8 cellular contexts compared by ENCODE assay signal in the genomic region with DNA sequence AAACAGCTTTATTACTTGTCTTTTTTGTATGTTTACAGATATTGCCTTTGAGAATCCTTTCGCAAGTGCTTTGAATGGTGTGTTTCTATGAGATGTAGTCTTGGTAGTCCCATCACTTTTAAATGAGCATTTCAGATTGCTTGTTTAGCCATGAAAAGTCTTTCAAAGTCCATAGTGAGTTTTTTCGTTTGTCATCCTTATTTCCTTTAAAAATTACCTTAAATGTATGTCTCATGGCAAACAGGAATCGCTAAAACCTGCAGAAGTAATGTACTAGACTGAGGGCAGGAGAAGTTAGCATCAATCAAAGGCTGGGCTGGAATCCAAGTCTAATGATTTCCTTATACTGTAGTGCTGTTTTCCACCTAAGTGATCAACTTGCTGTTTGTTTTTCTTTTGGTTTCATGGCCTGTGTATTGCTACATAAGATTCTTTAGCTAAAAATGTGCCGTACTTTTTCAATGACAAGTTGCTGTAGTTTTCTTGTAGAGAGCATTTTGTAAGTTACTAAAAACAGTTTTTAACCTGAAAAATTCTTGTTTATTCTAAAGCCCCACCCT. TPM values are rescaled to one million over a fixed set of nuclear protein-coding genes. Genes with fewer than 3 reads are reported as not detected.
DNase-seq lines count a peak whose midpoint lies in the region; ATAC-seq and TF ChIP-seq lines count a peak whose summit lies in the region.

No MANE protein-coding gene starts in this region.

- no peak for ATAC-seq in HG02588 (IDR thresholded peaks at IDR 0.05; ENCODE audit: unreplicated experiment)

- no peaks in the 10 kb centered on the region for H3K27me3 Mint-ChIP-seq in nephron (ENCODE audit: low read depth)

- DNase-seq in NCI-H748 (lab: John Stamatoyannopoulos, UW; ENCODE audit: unreplicated experiment) (peak; percentile 23), NCI-H748 treated with DMSO at 0.1 percent for 48 hours (lab: John Stamatoyannopoulos, UW) (no peak), NCI-H446 treated with DMSO at 0.1 percent for 48 hours (lab: John Stamatoyannopoulos, UW) (peak; percentile 1), dorsolateral prefrontal cortex (no peak), NCI-H2196 treated with DMSO at 0.1 percent for 48 hours (lab: John Stamatoyannopoulos, UW; ENCODE audit: unreplicated experiment) (no peak)
- no peak for DNase-seq in activated CD8-positive, alpha-beta memory T cell treated with anti-CD3 and anti-CD28 coated beads for 24 hours

- peaks cover 11% of the 10 kb centered on the region for H3K36me3 Mint-ChIP-seq in nephron (ENCODE audit: low read depth)

- H3K27me3 ChIP-seq in dorsolateral prefrontal cortex, result no peaks in the 10 kb centered on the region

- H3K4me1 Mint-ChIP-seq in nephron, result peaks cover 20% of the 10 kb centered on the region

- H3K9me3 Mint-ChIP-seq in nephron, result no peaks in the 10 kb centered on the region

- TF ChIP-seq CTCF in dorsolateral prefrontal cortex (IDR thresholded peaks at IDR 0.05 in 54 of 56, conservative IDR thresholded peaks at IDR 0.05 in 2 of 56; ENCODE audit: low read depth in 1 of 56, partially characterized antibody in 56 of 56), result no peak
- no peak for TF ChIP-seq CTCF in nephron (IDR thresholded peaks at IDR 0.05; ENCODE audit: unreplicated experiment in 3 of 3)

- no peak overlapping the region for H3K27ac ChIP-seq in dorsolateral prefrontal cortex

- peak overlapping the region; percentile 95 to 100 (median 98) for H3K4me3 Mint-ChIP-seq in nephron

- H3K4me3 ChIP-seq in dorsolateral prefrontal cortex, result peak overlapping the region in 57 of 59 donors; percentile 66 to 95 (median 81)

- H3K27ac Mint-ChIP-seq in nephron, result peak overlapping the region; percentile 92 to 96 (median 93)

- intact Hi-C loops in dorsolateral prefrontal cortex (cut with DNase I), result no loop called here

RNA-seq across cellular contexts. Expression of a gene that starts 1.1 kb away (rescaled TPM):
- 10 to 100 TPM in 22 of 120 experiments, 1 to 10 TPM in 98; 3.4 to 19.9 (median 7.6) TPM for total RNA-seq in dorsolateral prefrontal cortex

Comparison
In these comparisons a context has a peak if more than half of its experiments do, and no peak if none do; other contexts are left out.
1. DNase-seq: peak in NCI-H748 (single experiment) and NCI-H446 treated with DMSO at 0.1 percent for 48 hours (single experiment); none in NCI-H748 treated with DMSO at 0.1 percent for 48 hours (single experiment), dorsolateral prefrontal cortex (0 of 10), activated CD8-positive, alpha-beta memory T cell treated with anti-CD3 and anti-CD28 coated beads for 24 hours (single experiment) and NCI-H2196 treated with DMSO at 0.1 percent for 48 hours (single experiment).